22 cellular contexts compared by ENCODE assay signal in genomic region chr3:186160691-186161243, GRCh38.
"Had no signal": no experiment of that assay in that cellular context is flagged by ENCODE, and none has a peak within 500 bp of the region (broad histone marks: within the 10 kb centered on the region; RNA-seq: fewer than 3 reads in every experiment).

No MANE protein-coding gene starts in this region.

- H3K4me3 ChIP-seq: dorsolateral prefrontal cortex, heart left ventricle, lower lobe of right lung, right lobe of liver, skin epidermis, thyroid gland had no signal

- H3K36me3 ChIP-seq: lower lobe of right lung, right lobe of liver, thyroid gland had no signal

- DNase-seq: activated CD4-positive, alpha-beta memory T cell treated with anti-CD3 and anti-CD28 coated beads for 36 hours; activated CD4-positive, alpha-beta T cell treated with anti-CD3 and anti-CD28 coated beads for 4 hours; activated CD4-positive, CD25-positive, alpha-beta regulatory T cell; activated gamma-delta T cell treated with Interleukin-2 at 50 U/mL for 16 hours; activated T-cell treated with anti-CD3 and anti-CD28 coated beads for 4 hours; aorta; dorsolateral prefrontal cortex; effector memory CD8-positive, alpha-beta T cell; heart left ventricle; kidney; lower lobe of right lung; naive thymus-derived CD4-positive, alpha-beta T cell; occipital lobe; right lobe of liver; stimulated activated CD4-positive, alpha-beta T cell treated with anti-CD3 and anti-CD28 coated beads, Interleukin-1b, Interleukin-23, amount 100 ng/mL, for 48 hours; substantia nigra; T-helper 17 cell; thyroid gland had no signal

- H3K9me3 ChIP-seq: heart left ventricle, lower lobe of right lung, right lobe of liver, thyroid gland had no signal

- H3K27me3 ChIP-seq: dorsolateral prefrontal cortex, heart left ventricle, right lobe of liver, thyroid gland had no signal

- FAIRE-seq: colon, endothelial cell of umbilical vein, kidney had no signal

- H3K27ac ChIP-seq: dorsolateral prefrontal cortex, heart left ventricle, lower lobe of right lung, right lobe of liver, skin epidermis, thyroid gland had no signal

- H3K4me1 ChIP-seq: lower lobe of right lung, right lobe of liver, thyroid gland had no signal

- ATAC-seq: effector memory CD8-positive, alpha-beta T cell; esophagus mucosa; heart left ventricle; lower lobe of right lung; naive thymus-derived CD4-positive, alpha-beta T cell; right lobe of liver; T-helper 17 cell had no signal
